16 cellular contexts compared by ENCODE assay signal in the genomic region with DNA sequence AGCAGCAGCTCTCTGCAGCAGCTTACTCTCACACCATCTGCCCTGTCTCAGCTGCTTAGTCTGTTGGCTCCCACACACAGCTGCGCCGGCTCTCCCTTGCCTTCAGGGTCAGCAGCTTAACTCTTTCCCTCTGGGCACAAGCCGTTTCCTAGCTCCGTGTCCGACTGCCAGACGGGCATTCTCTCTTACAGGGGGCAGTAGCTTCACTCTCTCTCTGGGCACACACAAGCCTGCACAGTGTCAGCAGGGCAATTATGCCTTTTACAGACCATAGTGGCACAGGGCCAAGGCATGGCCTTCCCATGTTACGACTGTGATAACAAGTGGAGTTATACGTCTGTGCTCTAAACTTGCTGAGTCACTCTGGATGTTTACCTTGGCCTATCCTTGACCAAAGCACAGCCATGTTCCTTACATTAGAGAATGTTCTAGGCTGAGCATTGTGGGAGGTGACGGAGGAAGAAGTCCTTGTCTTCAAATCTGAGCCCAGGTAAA. TPM values are rescaled to one million over a fixed set of nuclear protein-coding genes. Genes with fewer than 3 reads are reported as not detected.
DNase-seq lines count a peak whose midpoint lies in the region; ATAC-seq and TF ChIP-seq lines count a peak whose summit lies in the region.
"Had no signal": no experiment of that assay in that cellular context is flagged by ENCODE, and none has a peak within 500 bp of the region (broad histone marks: within the 10 kb centered on the region; RNA-seq: fewer than 3 reads in every experiment).

No MANE protein-coding gene starts in this region.

- ATAC-seq in GM19467 (IDR thresholded peaks at IDR 0.05; ENCODE audit: unreplicated experiment) (no peak), HG02571 (IDR thresholded peaks at IDR 0.05; ENCODE audit: unreplicated experiment) (no peak)
- no peak for ATAC-seq in CD4-positive, alpha-beta T cell (ENCODE audit: poor library complexity)
- ATAC-seq: HCT116 had no signal

- H3K36me3 ChIP-seq in endodermal cell (ENCODE audit: control insufficient read depth, insufficient read depth, low read length) (no peaks in the 10 kb centered on the region), neuronal stem cell (replicated peaks in 1 of 2; ENCODE audit: control insufficient read depth in 2 of 2, insufficient read depth in 2 of 2, low read length in 2 of 2) (no peaks in the 10 kb centered on the region)
- H3K36me3 ChIP-seq: colonic mucosa, vagina had no signal

- TF ChIP-seq CTCF in endodermal cell (conservative IDR thresholded peaks at IDR 0.05), result no peak
- TF ChIP-seq CTCF in CD4-positive, alpha-beta T cell (IDR thresholded peaks at IDR 0.05), result no peak

- no peak overlapping the region for H3K4ac ChIP-seq in neuronal stem cell (ENCODE audit: low read length)

- no peaks in the 10 kb centered on the region for H3K9me3 ChIP-seq in endodermal cell (ENCODE audit: control insufficient read depth, low read length)
- H3K9me3 ChIP-seq in neuronal stem cell (replicated peaks in 1 of 2; ENCODE audit: control insufficient read depth in 2 of 2, insufficient read depth in 1 of 2, low read depth in 1 of 2, low read length in 2 of 2), result peaks cover 0 to 2% of the 10 kb centered on the region in 2 donors
- H3K9me3 ChIP-seq in CD4-positive, alpha-beta T cell (ENCODE audit: control insufficient read depth, low read length), result no peaks in the 10 kb centered on the region
- H3K9me3 ChIP-seq: colonic mucosa, vagina had no signal

- H3K4me1 ChIP-seq in endodermal cell (ENCODE audit: control insufficient read depth, insufficient read depth, low read length), result peaks cover 12% of the 10 kb centered on the region
- no peaks in the 10 kb centered on the region for H3K4me1 ChIP-seq in neuronal stem cell (ENCODE audit: control insufficient read depth in 2 of 2, insufficient read depth in 1 of 2, low read depth in 1 of 2, low read length in 2 of 2)
- H3K4me1 ChIP-seq: colonic mucosa, vagina had no signal

- 88 to 97% methylated on average over 8 to 9 of the region's 9 CpGs for WGBS in endodermal cell (ENCODE audit: insufficient coverage in 1 of 2, insufficient read length in 1 of 2), 2 experiments
- WGBS in neuronal stem cell (ENCODE audit: extremely low coverage in 2 of 2, insufficient read length in 2 of 2, insufficient replicate concordance in 1 of 2), 2 donors, result no CpG with 5 or more reads among the region's 9 CpGs

- H3K27ac ChIP-seq in endodermal cell (ENCODE audit: low read depth, low read length), result no peak overlapping the region
- no peak overlapping the region for H3K27ac ChIP-seq in neuronal stem cell (replicated peaks; ENCODE audit: low read length)
- no peak overlapping the region for H3K27ac ChIP-seq in CD4-positive, alpha-beta T cell (ENCODE audit: low read depth, low read length)
- H3K27ac ChIP-seq: colonic mucosa, KMS-11, skin epidermis, vagina had no signal

- DNase-seq in EH (ENCODE audit: low read depth) (peak; percentile 49), NCI-H524 treated with DMSO at 0.1 percent for 48 hours (lab: John Stamatoyannopoulos, UW) (peak; percentile 95), endodermal cell (no peak), neuronal stem cell (ENCODE audit: low spot score) (no peak), kidney glomerular epithelial cell (lab: John Stamatoyannopoulos, UW) (no peak)
- no peak for DNase-seq in CD4-positive, alpha-beta T cell
- DNase-seq: activated CD4-positive, alpha-beta T cell treated with anti-CD3 and anti-CD28 coated beads, Interleukin-2, amount 10 ng/mL, durations not matched to agents 7 days and 5 days; CD8-positive, alpha-beta memory T cell; colonic mucosa had no signal

- H2BK12ac ChIP-seq in neuronal stem cell (ENCODE audit: low read length), result no peak overlapping the region

- H3K9ac ChIP-seq in endodermal cell (ENCODE audit: extremely low read depth, low read length, poor library complexity, severe bottlenecking) (no peak overlapping the region), neuronal stem cell (ENCODE audit: low read depth, low read length, poor library complexity) (peak overlapping the region; percentile 10)
- H3K9ac ChIP-seq: KMS-11 had no signal

- no peaks in the 10 kb centered on the region for H3K27me3 Mint-ChIP-seq in endodermal cell (ENCODE audit: insufficient read depth)
- no peaks in the 10 kb centered on the region for H3K27me3 Mint-ChIP-seq in CD4-positive, alpha-beta T cell
- H3K27me3 Mint-ChIP-seq: activated CD4-positive, alpha-beta T cell treated with anti-CD3 and anti-CD28 coated beads, Interleukin-2, amount 10 ng/mL, durations not matched to agents 7 days and 5 days; CD8-positive, alpha-beta memory T cell had no signal

- no peaks in the 10 kb centered on the region for H3K9me3 Mint-ChIP-seq in endodermal cell
- no peaks in the 10 kb centered on the region for H3K9me3 Mint-ChIP-seq in CD4-positive, alpha-beta T cell
- H3K9me3 Mint-ChIP-seq: activated CD4-positive, alpha-beta T cell treated with anti-CD3 and anti-CD28 coated beads, Interleukin-2, amount 10 ng/mL, durations not matched to agents 7 days and 5 days; CD8-positive, alpha-beta memory T cell had no signal

- peak overlapping the region; percentile 27 for H3K27ac Mint-ChIP-seq in endodermal cell
- H3K27ac Mint-ChIP-seq in CD4-positive, alpha-beta T cell, result no peak overlapping the region
- H3K27ac Mint-ChIP-seq: activated CD4-positive, alpha-beta T cell treated with anti-CD3 and anti-CD28 coated beads, Interleukin-2, amount 10 ng/mL, durations not matched to agents 7 days and 5 days had no signal

- no peak overlapping the region for H3K4me2 ChIP-seq in neuronal stem cell (ENCODE audit: insufficient read depth, low read length, poor library complexity, severe bottlenecking)
- H3K4me2 ChIP-seq: KMS-11 had no signal

- no peak overlapping the region for H3K23ac ChIP-seq in neuronal stem cell (ENCODE audit: low read depth, low read length, poor library complexity)

- H3K4me3 ChIP-seq in endodermal cell (ENCODE audit: low read length) (no peak overlapping the region), neuronal stem cell (ENCODE audit: low read length in 2 of 2) (no peak overlapping the region)
- H3K4me3 ChIP-seq: colonic mucosa, skin epidermis, vagina had no signal

- no peaks in the 10 kb centered on the region for H3K27me3 ChIP-seq in endodermal cell (ENCODE audit: control insufficient read depth, insufficient read depth, low read length, poor library complexity, severe bottlenecking)
- peaks cover 0 to 24% (median 0%) of the 10 kb centered on the region in 3 experiments for H3K27me3 ChIP-seq in neuronal stem cell (ENCODE audit: control insufficient read depth in 3 of 3, insufficient read depth in 3 of 3, low read depth in 1 of 3, low read length in 3 of 3)
- no peaks in the 10 kb centered on the region for H3K27me3 ChIP-seq in CD4-positive, alpha-beta T cell (ENCODE audit: control insufficient read depth, insufficient read depth, low read length)
- H3K27me3 ChIP-seq: colonic mucosa, vagina had no signal

- H3K14ac ChIP-seq in neuronal stem cell (ENCODE audit: low read length), result no peak overlapping the region

- no peak overlapping the region for H2AFZ ChIP-seq in neuronal stem cell (ENCODE audit: low read length)

- no peak overlapping the region for H4K91ac ChIP-seq in neuronal stem cell (ENCODE audit: low read depth, low read length, poor library complexity)

- peaks cover 42% of the 10 kb centered on the region for H3K4me1 Mint-ChIP-seq in endodermal cell
- H3K4me1 Mint-ChIP-seq in CD4-positive, alpha-beta T cell (ENCODE audit: low read depth), result no peaks in the 10 kb centered on the region

- intact Hi-C loops in CD4-positive, alpha-beta T cell (cut with DNase I, micrococcal nuclease), result no loop called here

- no peak overlapping the region for H2BK15ac ChIP-seq in neuronal stem cell (ENCODE audit: low read length)

- no peak overlapping the region for H4K8ac ChIP-seq in neuronal stem cell (ENCODE audit: low read depth, low read length)

- no peaks in the 10 kb centered on the region for H3K36me3 Mint-ChIP-seq in endodermal cell (ENCODE audit: low read depth)
- H3K36me3 Mint-ChIP-seq in CD4-positive, alpha-beta T cell (ENCODE audit: low read depth), result no peaks in the 10 kb centered on the region

- peak overlapping the region; percentile 20 for H2BK120ac ChIP-seq in neuronal stem cell (ENCODE audit: low read depth, low read length)

- no peak overlapping the region for H2AK5ac ChIP-seq in neuronal stem cell (ENCODE audit: low read depth, low read length)

- POLR2A ChIA-PET in CD4-positive, alpha-beta T cell (lab: Charles Lee), result interaction anchor here (1.0 to 1.5 kb wide), 2 partner anchors 18 to 27 kb away, joined by 3 to 7 read pairs; no protein-coding TSS in a partner anchor

- CTCF ChIA-PET in CD4-positive, alpha-beta T cell (lab: Charles Lee), result interaction anchor here (1.2 kb wide), 1 partner anchor 31 kb away, joined by 3 read pairs; no protein-coding TSS in a partner anchor

- H3K18ac ChIP-seq in neuronal stem cell (ENCODE audit: low read length), result peak overlapping the region; percentile 57

- H3K4me3 Mint-ChIP-seq in endodermal cell, result no peak overlapping the region
- H3K4me3 Mint-ChIP-seq in CD4-positive, alpha-beta T cell, result no peak overlapping the region
- H3K4me3 Mint-ChIP-seq: activated CD4-positive, alpha-beta T cell treated with anti-CD3 and anti-CD28 coated beads, Interleukin-2, amount 10 ng/mL, durations not matched to agents 7 days and 5 days; CD8-positive, alpha-beta memory T cell had no signal

- no peaks in the 10 kb centered on the region for H3K79me1 ChIP-seq in neuronal stem cell (ENCODE audit: low read depth, low read length)

- H2BK5ac ChIP-seq in neuronal stem cell (ENCODE audit: low read length), result no peak overlapping the region

RNA-seq across cellular contexts. Expression of a gene that starts 31.7 kb away (rescaled TPM):
- under 1 TPM in 1 of 2 donors, not detected in 1; 0.09 TPM for total RNA-seq in endodermal cell
- polyA plus RNA-seq in endodermal cell (2013, experiment 1 of 2), result 0.04 TPM
- 0.08 TPM for polyA plus RNA-seq in endodermal cell (2013, experiment 2 of 2)
- polyA plus RNA-seq in neuronal stem cell (2013, experiment 1 of 2), result not detected
- polyA plus RNA-seq in neuronal stem cell (2013, experiment 2 of 2), result not detected
- not detected for total RNA-seq in CD4-positive, alpha-beta T cell
- total RNA-seq: activated CD4-positive, alpha-beta T cell treated with anti-CD3 and anti-CD28 coated beads, Interleukin-2, amount 10 ng/mL, durations not matched to agents 7 days and 5 days; CD8-positive, alpha-beta memory T cell; colonic mucosa; NCI-H460; vagina had no signal
- polyA plus RNA-seq: CD8-positive, alpha-beta memory T cell had no signal

Comparison
In these comparisons a context has a peak if more than half of its experiments do, and no peak if none do; other contexts are left out.
1. DNase-seq: peak in EH (single experiment) and NCI-H524 treated with DMSO at 0.1 percent for 48 hours (single experiment); none in endodermal cell (single experiment), neuronal stem cell (single experiment), kidney glomerular epithelial cell (single experiment) and CD4-positive, alpha-beta T cell (0 of 10).